Comparison of ENCODE assay signal across 1 cellular context in the genomic region with DNA sequence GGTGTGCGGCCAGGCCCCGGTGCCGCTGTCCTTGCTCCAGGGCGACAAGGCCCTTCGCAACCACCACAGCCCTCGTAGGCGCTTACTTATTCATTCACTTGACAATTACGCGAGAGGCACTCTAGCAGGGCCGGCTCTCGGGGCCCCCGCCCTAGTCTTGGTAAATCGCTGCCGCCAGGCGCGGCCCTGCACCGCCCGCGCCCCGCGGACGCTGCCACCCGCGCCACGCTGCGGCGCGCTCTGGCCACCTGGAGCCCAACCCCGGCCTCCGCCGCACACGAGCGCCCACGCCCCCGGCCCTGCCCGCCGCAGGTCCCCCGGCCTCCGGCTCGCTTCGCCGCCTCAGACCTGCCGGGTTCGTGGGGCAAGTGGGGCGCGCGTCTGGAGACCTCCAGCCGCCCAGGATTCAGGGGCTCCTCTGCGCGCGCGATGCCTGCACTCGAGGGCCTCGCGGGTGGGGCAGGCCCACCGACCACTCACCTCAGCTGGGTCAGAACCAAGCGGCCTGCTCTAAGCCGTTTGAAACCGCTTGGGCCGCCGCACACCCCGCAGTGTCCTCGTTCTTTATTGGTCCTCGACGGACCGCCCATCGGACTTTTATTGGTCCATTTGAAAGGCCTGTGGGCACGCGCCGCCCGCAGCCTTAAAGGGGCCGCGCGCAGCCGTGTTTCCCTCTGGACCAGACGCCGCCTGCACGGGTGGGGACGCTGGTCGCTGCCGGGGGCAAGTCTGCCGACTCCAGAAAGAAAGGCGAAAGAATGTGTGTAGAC.
TF ChIP-seq lines count a peak whose summit lies in the region.

Gene CKAP5, minus strand, starts transcription at position 541 of the 770 bp plus-strand sequence. CDS start 25,049 bp downstream, outside the sequence.

TF ChIP-seq in GM12878, 131 proteins besides CTCF, POLR2A, EP300 and RAD21 (continued from another document and continues in another):
- TF ChIP-seq IRF3 (IDR thresholded peaks at IDR 0.05) (peak; percentile 79), ZNF24 (IDR thresholded peaks at IDR 0.05) (no peak), CREB1 (IDR thresholded peaks at IDR 0.05; ENCODE audit: low read depth) (peak; percentile 60; the same call in 1 of the 2 replicates), HCFC1 (IDR thresholded peaks at IDR 0.05; ENCODE audit: low read length) (peak; percentile 48), BHLHE40 (IDR thresholded peaks at IDR 0.05; ENCODE audit: borderline replicate concordance in 1 of 2, low read depth in 2 of 2, low read length in 1 of 2) (peak; percentile 76 to 91; a peak in 3 of 4 replicates), NFXL1 (IDR thresholded peaks at IDR 0.05; ENCODE audit: borderline replicate concordance) (peak; percentile 54; the same call in 1 of the 2 replicates), MEF2B (IDR thresholded peaks at IDR 0.05; ENCODE audit: partially characterized antibody, poor library complexity, severe bottlenecking) (no peak), SRF (IDR thresholded peaks at IDR 0.05; ENCODE audit: low read depth in 2 of 2, low read length in 2 of 2) (no peak), FOS (IDR thresholded peaks at IDR 0.05; ENCODE audit: borderline replicate concordance, extremely low read depth, insufficient read length) (peak; percentile 83), ZNF217 (IDR thresholded peaks at IDR 0.05) (no peak), MTA3 (IDR thresholded peaks at IDR 0.05; ENCODE audit: borderline replicate concordance, low read length) (no peak), SP1 (IDR thresholded peaks at IDR 0.05; ENCODE audit: low read depth, low read length) (peak; percentile 99), IKZF1 (conservative IDR thresholded peaks at IDR 0.05) (peak; percentile 78), RBBP5 (conservative IDR thresholded peaks at IDR 0.05) (0 out of 2 replicates have a peak, but pooled peaks have one; percentile 41), STAT1 (conservative IDR thresholded peaks at IDR 0.05) (no peak), SMAD5 (IDR thresholded peaks at IDR 0.05; ENCODE audit: low read depth) (no peak), ZSCAN29 (IDR thresholded peaks at IDR 0.05) (peak; percentile 36; the same call in 1 of the 2 replicates), RCOR1 (conservative IDR thresholded peaks at IDR 0.05; ENCODE audit: low read depth, low read length) (no peak), E4F1 (IDR thresholded peaks at IDR 0.05; ENCODE audit: borderline replicate concordance, partially characterized antibody) (peak; percentile 58), IRF4 (IDR thresholded peaks at IDR 0.05; ENCODE audit: low read depth, low read length) (no peak), SUPT20H (IDR thresholded peaks at IDR 0.05; ENCODE audit: borderline replicate concordance, control insufficient read depth, low read depth, low read length) (no peak), SIN3A (IDR thresholded peaks at IDR 0.05; ENCODE audit: low read depth, low read length) (peak; percentile 56; the same call in 1 of the 2 replicates), CEBPB (IDR thresholded peaks at IDR 0.05; ENCODE audit: borderline replicate concordance in 1 of 2, low read depth in 2 of 2, low read length in 2 of 2) (no peak), PRDM15 (CRISPR knock-in tag; IDR thresholded peaks at IDR 0.05) (no peak), SPI1 (IDR thresholded peaks at IDR 0.05; ENCODE audit: borderline replicate concordance, insufficient read depth, low read depth, low read length) (no peak), EGR1 (IDR thresholded peaks at IDR 0.05; ENCODE audit: borderline replicate concordance in 1 of 2, low read depth in 2 of 2, low read length in 2 of 2) (peak in 1 of 2 experiments; percentile 64; a peak in 2 of 3 replicates), FOXK2 (IDR thresholded peaks at IDR 0.05) (no peak), HDAC6 (IDR thresholded peaks at IDR 0.05; ENCODE audit: unreplicated experiment) (no peak), NKRF (conservative IDR thresholded peaks at IDR 0.05) (peak; percentile 93), NR2C2 (IDR thresholded peaks at IDR 0.05; ENCODE audit: borderline replicate concordance, control insufficient read depth, insufficient read length, low read depth) (no peak), RUNX3 (IDR thresholded peaks at IDR 0.05; ENCODE audit: low read length) (peak; percentile 87), ZBTB4 (CRISPR knock-in tag; IDR thresholded peaks at IDR 0.05) (no peak), SMARCA5 (IDR thresholded peaks at IDR 0.05) (0 out of 2 replicates have a peak, but pooled peaks have one; percentile 32), POLR2AphosphoS5 (IDR thresholded peaks at IDR 0.05; ENCODE audit: low read length) (peak; percentile 74; the same call in 1 of the 2 replicates)
- TF ChIP-seq, protein P1, sequence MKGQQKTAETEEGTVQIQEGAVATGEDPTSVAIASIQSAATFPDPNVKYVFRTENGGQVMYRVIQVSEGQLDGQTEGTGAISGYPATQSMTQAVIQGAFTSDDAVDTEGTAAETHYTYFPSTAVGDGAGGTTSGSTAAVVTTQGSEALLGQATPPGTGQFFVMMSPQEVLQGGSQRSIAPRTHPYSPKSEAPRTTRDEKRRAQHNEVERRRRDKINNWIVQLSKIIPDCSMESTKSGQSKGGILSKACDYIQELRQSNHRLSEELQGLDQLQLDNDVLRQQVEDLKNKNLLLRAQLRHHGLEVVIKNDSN (IDR thresholded peaks at IDR 0.05; ENCODE audit: borderline replicate concordance, extremely low read length, insufficient read depth, low read depth, low read length): peak; percentile 31
- TF ChIP-seq, protein P2, sequence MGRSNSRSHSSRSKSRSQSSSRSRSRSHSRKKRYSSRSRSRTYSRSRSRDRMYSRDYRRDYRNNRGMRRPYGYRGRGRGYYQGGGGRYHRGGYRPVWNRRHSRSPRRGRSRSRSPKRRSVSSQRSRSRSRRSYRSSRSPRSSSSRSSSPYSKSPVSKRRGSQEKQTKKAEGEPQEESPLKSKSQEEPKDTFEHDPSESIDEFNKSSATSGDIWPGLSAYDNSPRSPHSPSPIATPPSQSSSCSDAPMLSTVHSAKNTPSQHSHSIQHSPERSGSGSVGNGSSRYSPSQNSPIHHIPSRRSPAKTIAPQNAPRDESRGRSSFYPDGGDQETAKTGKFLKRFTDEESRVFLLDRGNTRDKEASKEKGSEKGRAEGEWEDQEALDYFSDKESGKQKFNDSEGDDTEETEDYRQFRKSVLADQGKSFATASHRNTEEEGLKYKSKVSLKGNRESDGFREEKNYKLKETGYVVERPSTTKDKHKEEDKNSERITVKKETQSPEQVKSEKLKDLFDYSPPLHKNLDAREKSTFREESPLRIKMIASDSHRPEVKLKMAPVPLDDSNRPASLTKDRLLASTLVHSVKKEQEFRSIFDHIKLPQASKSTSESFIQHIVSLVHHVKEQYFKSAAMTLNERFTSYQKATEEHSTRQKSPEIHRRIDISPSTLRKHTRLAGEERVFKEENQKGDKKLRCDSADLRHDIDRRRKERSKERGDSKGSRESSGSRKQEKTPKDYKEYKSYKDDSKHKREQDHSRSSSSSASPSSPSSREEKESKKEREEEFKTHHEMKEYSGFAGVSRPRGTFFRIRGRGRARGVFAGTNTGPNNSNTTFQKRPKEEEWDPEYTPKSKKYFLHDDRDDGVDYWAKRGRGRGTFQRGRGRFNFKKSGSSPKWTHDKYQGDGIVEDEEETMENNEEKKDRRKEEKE (IDR thresholded peaks at IDR 0.05): no peak
- TF ChIP-seq, protein P3, sequence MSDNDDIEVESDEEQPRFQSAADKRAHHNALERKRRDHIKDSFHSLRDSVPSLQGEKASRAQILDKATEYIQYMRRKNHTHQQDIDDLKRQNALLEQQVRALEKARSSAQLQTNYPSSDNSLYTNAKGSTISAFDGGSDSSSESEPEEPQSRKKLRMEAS (IDR thresholded peaks at IDR 0.05; ENCODE audit: low read depth, low read length): peak; percentile 85
- TF ChIP-seq, protein P4, sequence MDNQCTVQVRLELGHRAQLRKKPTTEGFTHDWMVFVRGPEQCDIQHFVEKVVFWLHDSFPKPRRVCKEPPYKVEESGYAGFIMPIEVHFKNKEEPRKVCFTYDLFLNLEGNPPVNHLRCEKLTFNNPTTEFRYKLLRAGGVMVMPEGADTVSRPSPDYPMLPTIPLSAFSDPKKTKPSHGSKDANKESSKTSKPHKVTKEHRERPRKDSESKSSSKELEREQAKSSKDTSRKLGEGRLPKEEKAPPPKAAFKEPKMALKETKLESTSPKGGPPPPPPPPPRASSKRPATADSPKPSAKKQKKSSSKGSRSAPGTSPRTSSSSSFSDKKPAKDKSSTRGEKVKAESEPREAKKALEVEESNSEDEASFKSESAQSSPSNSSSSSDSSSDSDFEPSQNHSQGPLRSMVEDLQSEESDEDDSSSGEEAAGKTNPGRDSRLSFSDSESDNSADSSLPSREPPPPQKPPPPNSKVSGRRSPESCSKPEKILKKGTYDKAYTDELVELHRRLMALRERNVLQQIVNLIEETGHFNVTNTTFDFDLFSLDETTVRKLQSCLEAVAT (IDR thresholded peaks at IDR 0.05): no peak
